Comparison of ENCODE assay signal across 11 cellular contexts in genomic region chr2:176852667-176853066, GRCh38.
DNase-seq lines count a peak whose midpoint lies in the region; ATAC-seq and TF ChIP-seq lines count a peak whose summit lies in the region.
"Had no signal": no experiment of that assay in that cellular context is flagged by ENCODE, and none has a peak within 500 bp of the region (broad histone marks: within the 10 kb centered on the region; RNA-seq: fewer than 3 reads in every experiment).

No MANE protein-coding gene starts in this region.

- TF ChIP-seq POLR2A in adrenal gland (IDR thresholded peaks at IDR 0.05): no peak

- TF ChIP-seq CTCF in adrenal gland (IDR thresholded peaks at IDR 0.05): no peak

- no peak overlapping the region for H3K4me3 ChIP-seq in adrenal gland
- H3K4me3 ChIP-seq: heart right ventricle had no signal

- no peaks in the 10 kb centered on the region for H3K9me3 ChIP-seq in adrenal gland (replicated peaks in 1 of 3)
- H3K9me3 ChIP-seq: heart right ventricle, neutrophil had no signal

- DNase-seq in DMS53 treated with DMSO at 0.1 percent for 48 hours (lab: John Stamatoyannopoulos, UW; ENCODE audit: unreplicated experiment) (peak; percentile 33), NCI-H69 (lab: John Stamatoyannopoulos, UW) (peak; percentile 75), iPS-NIHi7 (ENCODE audit: extremely low spot score) (peak; percentile 48), occipital lobe (lab: John Stamatoyannopoulos, UW) (no peak), A172 (ENCODE audit: low spot score) (no peak), adrenal gland (no peak)
- DNase-seq: heart right ventricle had no signal

- H3K27me3 ChIP-seq in adrenal gland: no peaks in the 10 kb centered on the region
- H3K27me3 ChIP-seq: neutrophil had no signal

- H3K4me1 ChIP-seq in adrenal gland (replicated peaks in 1 of 2): no peaks in the 10 kb centered on the region
- H3K4me1 ChIP-seq: heart right ventricle had no signal

- no peaks in the 10 kb centered on the region for H3K36me3 ChIP-seq in adrenal gland (replicated peaks in 1 of 2)
- H3K36me3 ChIP-seq: heart right ventricle, neutrophil had no signal

- 60 to 77% (median 71%) methylated on average over 3 of the region's 3 CpGs for WGBS in adrenal gland, 4 donors

- peak; percentile 90 for ATAC-seq in GM19452 (IDR thresholded peaks at IDR 0.05; ENCODE audit: unreplicated experiment)
- no peak for ATAC-seq in HG02571 (IDR thresholded peaks at IDR 0.05; ENCODE audit: unreplicated experiment)
- ATAC-seq: heart right ventricle had no signal

- intact Hi-C loops in adrenal gland (cut with DNase I): no loop called here

- no peak overlapping the region for H3K27ac ChIP-seq in adrenal gland
- H3K27ac ChIP-seq: HL-60, neutrophil had no signal

Comparison
In these comparisons a context has a peak if more than half of its experiments do, and no peak if none do; other contexts are left out.
1. DNase-seq: peak in DMS53 treated with DMSO at 0.1 percent for 48 hours (single experiment), NCI-H69 (single experiment) and iPS-NIHi7 (single experiment); none in occipital lobe (single experiment), A172 (single experiment) and adrenal gland (0 of 7).